ENCODE assay signal across 25 cellular contexts in the genomic region with DNA sequence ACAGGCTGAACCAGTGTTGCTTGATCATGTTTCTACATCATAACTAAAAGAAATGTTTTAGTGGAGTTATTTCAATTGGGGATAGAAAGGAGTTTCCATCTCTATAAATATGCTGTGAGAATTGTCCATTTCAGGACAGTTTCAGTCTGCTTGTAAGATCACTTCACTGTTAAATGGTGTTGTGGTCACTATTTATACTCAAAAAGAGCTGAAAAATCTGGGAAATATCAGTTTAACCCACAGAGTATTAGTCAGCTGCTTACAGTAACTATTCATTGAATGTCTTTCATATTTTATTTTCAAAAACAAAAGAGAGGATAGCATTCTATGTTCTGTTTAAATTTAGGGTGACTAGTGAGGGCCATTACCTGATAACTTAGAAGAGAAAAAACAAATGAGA.
DNase-seq lines count a peak whose midpoint lies in the region; FAIRE-seq and TF ChIP-seq lines count a peak whose summit lies in the region.
"Had no signal": no experiment of that assay in that cellular context is flagged by ENCODE, and none has a peak within 500 bp of the region (broad histone marks: within the 10 kb centered on the region; RNA-seq: fewer than 3 reads in every experiment).

No MANE protein-coding gene starts in this region.

- no peaks in the 10 kb centered on the region for H3K36me3 ChIP-seq in astrocyte (ENCODE audit: insufficient read depth, low read length)
- H3K36me3 ChIP-seq in osteoblast (ENCODE audit: insufficient read depth, low read length), result no peaks in the 10 kb centered on the region
- no peaks in the 10 kb centered on the region for H3K36me3 ChIP-seq in spleen
- H3K36me3 ChIP-seq: BLaER1, tibial nerve had no signal

- no peak for TF ChIP-seq POLR2A in spleen (IDR thresholded peaks at IDR 0.05)

- peaks cover 11% of the 10 kb centered on the region for H3K4me1 Mint-ChIP-seq in astrocyte (ENCODE audit: low read depth, unreplicated experiment)
- H3K4me1 Mint-ChIP-seq: activated CD4-positive, alpha-beta T cell treated with anti-CD3 and anti-CD28 coated beads for 36 hours; activated naive CD8-positive, alpha-beta T cell treated with anti-CD3 and anti-CD28 coated beads, Interleukin-2, amount 10 ng/mL, durations not matched to agents 7 days and 5 days; naive B cell had no signal

- H3K36me3 Mint-ChIP-seq in astrocyte (ENCODE audit: low read depth, unreplicated experiment), result no peaks in the 10 kb centered on the region
- H3K36me3 Mint-ChIP-seq: activated naive CD8-positive, alpha-beta T cell treated with anti-CD3 and anti-CD28 coated beads, Interleukin-2, amount 10 ng/mL, durations not matched to agents 7 days and 5 days; naive B cell had no signal

- no peaks in the 10 kb centered on the region for H3K79me2 ChIP-seq in astrocyte (ENCODE audit: insufficient read depth, low read length)
- H3K79me2 ChIP-seq in osteoblast (ENCODE audit: insufficient read depth, low read length), result no peaks in the 10 kb centered on the region
- H3K79me2 ChIP-seq: hepatocyte had no signal

- peak overlapping the region; percentile 7 for H3K9ac ChIP-seq in astrocyte (ENCODE audit: low read length)
- H3K9ac ChIP-seq: BLaER1 had no signal

- H4K20me1 ChIP-seq in astrocyte (ENCODE audit: insufficient read depth, low read length) (no peaks in the 10 kb centered on the region), osteoblast (ENCODE audit: insufficient read depth, low read length) (no peaks in the 10 kb centered on the region)
- H4K20me1 ChIP-seq: BLaER1 had no signal

- no peaks in the 10 kb centered on the region for H3K27me3 Mint-ChIP-seq in astrocyte (ENCODE audit: low read depth, unreplicated experiment)
- H3K27me3 Mint-ChIP-seq: activated CD4-positive, alpha-beta T cell treated with anti-CD3 and anti-CD28 coated beads for 36 hours; activated naive CD8-positive, alpha-beta T cell treated with anti-CD3 and anti-CD28 coated beads, Interleukin-2, amount 10 ng/mL, durations not matched to agents 7 days and 5 days; naive B cell had no signal

- no peak overlapping the region for H3K4me3 Mint-ChIP-seq in astrocyte (ENCODE audit: unreplicated experiment)
- H3K4me3 Mint-ChIP-seq: activated CD4-positive, alpha-beta T cell treated with anti-CD3 and anti-CD28 coated beads for 36 hours; activated naive CD8-positive, alpha-beta T cell treated with anti-CD3 and anti-CD28 coated beads, Interleukin-2, amount 10 ng/mL, durations not matched to agents 7 days and 5 days; naive B cell; T-helper 1 cell treated with Interleukin-12 subunit alpha and Interleukin-12 subunit beta and Interleukin-4 antibody, amounts not matched to agents 30 μg/mL and 1 μg/mL, for 36 hours had no signal

- no peaks in the 10 kb centered on the region for H3K9me3 Mint-ChIP-seq in astrocyte (ENCODE audit: unreplicated experiment)

- FAIRE-seq in astrocyte (lab: Jason Lieb, UNC), result no peak
- FAIRE-seq: frontal cortex had no signal

- H3K4me1 ChIP-seq in astrocyte (ENCODE audit: insufficient read depth, low read length), result peaks cover 9% of the 10 kb centered on the region
- peaks cover 16% of the 10 kb centered on the region for H3K4me1 ChIP-seq in osteoblast (ENCODE audit: insufficient read depth, low read length)
- no peaks in the 10 kb centered on the region for H3K4me1 ChIP-seq in spleen
- H3K4me1 ChIP-seq: body of pancreas, tibial nerve had no signal

- TF ChIP-seq CTCF in astrocyte (IDR thresholded peaks at IDR 0.05; ENCODE audit: insufficient read depth, low read depth, low read length), result no peak
- TF ChIP-seq CTCF in fibroblast of mammary gland (conservative IDR thresholded peaks at IDR 0.05; ENCODE audit: control insufficient read depth, insufficient read depth, low read depth, low read length), result no peak
- no peak for TF ChIP-seq CTCF in osteoblast (IDR thresholded peaks at IDR 0.05; ENCODE audit: extremely low read depth, low read depth, low read length)
- TF ChIP-seq CTCF in spleen (IDR thresholded peaks at IDR 0.05 in 8 of 11, conservative IDR thresholded peaks at IDR 0.05 in 3 of 11), result no peak

- H3K27ac ChIP-seq in astrocyte (ENCODE audit: low read depth, low read length) (no peak overlapping the region), osteoblast (ENCODE audit: low read depth, low read length) (peak overlapping the region; percentile 91), spleen (no peak overlapping the region)
- H3K27ac ChIP-seq: BLaER1, body of pancreas, hepatocyte, tibial nerve had no signal

- H2AFZ ChIP-seq in astrocyte (ENCODE audit: low read depth, low read length) (no peak overlapping the region), osteoblast (ENCODE audit: low read length) (peak overlapping the region; percentile 63)
- H2AFZ ChIP-seq: hepatocyte had no signal

- H3K9me3 ChIP-seq in astrocyte (ENCODE audit: insufficient read depth, low read depth, low read length) (no peaks in the 10 kb centered on the region), osteoblast (ENCODE audit: low read depth, low read length) (no peaks in the 10 kb centered on the region), spleen (peaks cover 0 to 4% (median 0%) of the 10 kb centered on the region in 8 donors)
- H3K9me3 ChIP-seq: BLaER1, body of pancreas, tibial nerve had no signal

- DNase-seq in GM03348 (ENCODE audit: low spot score) (peak; percentile 8), astrocyte (ENCODE audit: low read depth) (peak; percentile 67), fibroblast of mammary gland (ENCODE audit: low read depth) (peak; percentile 43), osteoblast (ENCODE audit: insufficient read length, low spot score, missing footprints) (no peak), spleen (no peak), NCI-H82 (lab: John Stamatoyannopoulos, UW) (no peak), NCI-H2029 treated with DMSO at 0.1 percent for 48 hours (lab: John Stamatoyannopoulos, UW) (no peak)
- DNase-seq in activated CD4-positive, CD25-positive, alpha-beta regulatory T cell (lab: John Stamatoyannopoulos, UW), result no peak
- DNase-seq: activated CD4-positive, alpha-beta T cell treated with anti-CD3 and anti-CD28 coated beads for 36 hours; activated effector memory CD4-positive, alpha-beta T cell treated with Interleukin-2 at 50 U/mL for 16 hours; activated naive CD8-positive, alpha-beta T cell treated with anti-CD3 and anti-CD28 coated beads, Interleukin-2, amount 10 ng/mL, durations not matched to agents 7 days and 5 days; body of pancreas; DMS53; effector memory CD4-positive, alpha-beta T cell; HCEC 1CT; MM.1S; naive B cell; NCI-H1417 treated with DMSO at 0.1 percent for 48 hours; NCI-H446 treated with DMSO at 0.1 percent for 48 hours; occipital lobe had no signal

- intact Hi-C loops in spleen (cut with DNase I; ENCODE audit: low total_unique reads), result no loop called here

- peak overlapping the region; percentile 71 for H3K27ac Mint-ChIP-seq in astrocyte (ENCODE audit: unreplicated experiment)
- H3K27ac Mint-ChIP-seq: activated CD4-positive, alpha-beta T cell treated with anti-CD3 and anti-CD28 coated beads for 36 hours; activated naive CD8-positive, alpha-beta T cell treated with anti-CD3 and anti-CD28 coated beads, Interleukin-2, amount 10 ng/mL, durations not matched to agents 7 days and 5 days; naive B cell; T-helper 1 cell treated with Interleukin-12 subunit alpha and Interleukin-12 subunit beta and Interleukin-4 antibody, amounts not matched to agents 30 μg/mL and 1 μg/mL, for 36 hours had no signal

- H3K27me3 ChIP-seq in astrocyte (ENCODE audit: insufficient read depth, low read length), result no peaks in the 10 kb centered on the region
- H3K27me3 ChIP-seq in osteoblast (ENCODE audit: insufficient read depth, low read length), result no peaks in the 10 kb centered on the region
- no peaks in the 10 kb centered on the region for H3K27me3 ChIP-seq in spleen (replicated peaks in 1 of 7)
- H3K27me3 ChIP-seq: BLaER1, body of pancreas, hepatocyte, tibial nerve had no signal

- H3K4me2 ChIP-seq in astrocyte (ENCODE audit: low read length), result peak overlapping the region; percentile 15
- H3K4me2 ChIP-seq in osteoblast (ENCODE audit: insufficient read depth, low read length), result peak overlapping the region; percentile 48
- H3K4me2 ChIP-seq: BLaER1, hepatocyte had no signal

- H3K4me3 ChIP-seq in astrocyte (ENCODE audit: insufficient read depth, low read depth, low read length) (no peak overlapping the region), fibroblast of mammary gland (ENCODE audit: control insufficient read depth, low read depth, low read length) (no peak overlapping the region), osteoblast (ENCODE audit: insufficient read depth, low read length) (peak overlapping the region; percentile 20), spleen (no peak overlapping the region)
- H3K4me3 ChIP-seq: BLaER1, body of pancreas, hepatocyte, tibial nerve had no signal

Comparison
In these comparisons a context has a peak if more than half of its experiments do, and no peak if none do; other contexts are left out.
1. DNase-seq: peak in GM03348 (single experiment), astrocyte (single experiment) and fibroblast of mammary gland (single experiment); none in osteoblast (single experiment), spleen (single experiment), NCI-H82 (single experiment), activated CD4-positive, CD25-positive, alpha-beta regulatory T cell (0 of 4) and NCI-H2029 treated with DMSO at 0.1 percent for 48 hours (single experiment).